8 cellular contexts compared by ENCODE assay signal in the genomic region with DNA sequence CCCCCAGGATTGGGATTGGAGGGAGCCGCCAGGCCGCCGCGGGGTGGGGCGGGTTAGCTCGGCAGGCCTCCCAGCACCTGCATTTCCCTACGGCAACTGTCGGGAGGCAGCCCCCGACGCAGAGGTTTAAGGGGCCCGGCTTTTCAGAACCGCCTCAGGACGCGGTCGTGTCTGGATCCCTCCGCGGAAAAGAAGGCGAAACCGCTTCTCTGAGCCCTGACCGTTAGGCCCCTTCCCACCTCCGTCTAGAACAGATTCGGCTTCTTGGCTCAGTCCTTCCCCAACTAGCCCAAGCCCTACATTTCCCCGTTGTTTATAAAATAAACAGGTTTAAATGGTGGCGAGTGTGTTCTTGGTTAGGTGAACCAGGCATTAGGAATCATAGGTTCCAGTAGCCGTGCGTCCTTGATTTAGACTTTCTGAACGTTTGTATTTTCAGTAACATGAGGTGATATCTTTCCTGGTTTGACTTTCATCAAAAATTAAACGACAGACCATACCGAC. TPM values are rescaled to one million over a fixed set of nuclear protein-coding genes. Genes with fewer than 3 reads are reported as not detected.
DNase-seq lines count a peak whose midpoint lies in the region; ATAC-seq and TF ChIP-seq lines count a peak whose summit lies in the region.

No MANE protein-coding gene starts in this region.

- H3K4me3 ChIP-seq in DND-41 (ENCODE audit: low read depth in 1 of 2, low read length in 2 of 2) (peak overlapping the region; percentile 78 to 85), SK-N-SH (ENCODE audit: low read depth in 2 of 2, low read length in 1 of 2) (peak overlapping the region; percentile 80 to 90), esophagus (ENCODE audit: low read depth in 1 of 2, low read length in 2 of 2) (peak overlapping the region; percentile 69 to 80)

- POLR2A ChIA-PET in SK-N-SH (lab: Yijun Ruan, JAX), result interaction anchor here (0.6 to 1.4 kb wide), 6 partner anchors 15 to 180 kb away, joined by 3 to 7 read pairs (median 4); no protein-coding TSS in a partner anchor

- H3K4me1 Mint-ChIP-seq in nephron progenitor cell, result peaks cover 60% of the 10 kb centered on the region

- no peaks in the 10 kb centered on the region for H3K9me3 Mint-ChIP-seq in nephron progenitor cell

- H3K4me2 ChIP-seq in DND-41 (ENCODE audit: insufficient read depth, low read length) (peak overlapping the region; percentile 64), SK-N-SH (peak overlapping the region; percentile 78)

- peak overlapping the region; percentile 100 for H3K27ac ChIP-seq in DND-41 (ENCODE audit: low read length)
- H3K27ac ChIP-seq in SK-N-SH (ENCODE audit: low read depth in 2 of 2, low read length in 1 of 2), result peak overlapping the region; percentile 99
- H3K27ac ChIP-seq in esophagus (ENCODE audit: low read depth in 2 of 2, low read length in 1 of 2), result peak overlapping the region; percentile 98 to 100

- H3K9me3 ChIP-seq in DND-41 (ENCODE audit: insufficient read depth, low read length, severe bottlenecking) (no peaks in the 10 kb centered on the region), SK-N-SH (no peaks in the 10 kb centered on the region), esophagus (ENCODE audit: control insufficient read depth in 2 of 2, insufficient read depth in 1 of 2, low read depth in 1 of 2, low read length in 1 of 2) (no peaks in the 10 kb centered on the region)

- H3K27me3 ChIP-seq in DND-41 (ENCODE audit: insufficient read depth, low read length, poor library complexity) (no peaks in the 10 kb centered on the region), SK-N-SH (ENCODE audit: insufficient read depth) (no peaks in the 10 kb centered on the region), esophagus (ENCODE audit: control insufficient read depth in 1 of 2, insufficient read depth in 2 of 2, low read length in 2 of 2) (no peaks in the 10 kb centered on the region)

- H3K36me3 ChIP-seq in DND-41 (ENCODE audit: insufficient read depth, low read length), result peaks cover 40% of the 10 kb centered on the region
- H3K36me3 ChIP-seq in SK-N-SH (replicated peaks in 1 of 2; ENCODE audit: control insufficient read depth in 1 of 2, insufficient read depth in 2 of 2, low read length in 1 of 2), result peaks cover 32 to 34% of the 10 kb centered on the region in 2 experiments
- H3K36me3 ChIP-seq in esophagus (ENCODE audit: control insufficient read depth in 2 of 2, insufficient read depth in 2 of 2, low read length in 1 of 2), result peaks cover 5 to 21% of the 10 kb centered on the region in 2 donors

- CTCF ChIA-PET in SK-N-SH (lab: Yijun Ruan, JAX), result interaction anchor here (0.6 to 1.4 kb wide), 6 partner anchors 41 to 427 kb away, joined by 3 to 7 read pairs (median 3); no protein-coding TSS in a partner anchor

- WGBS in SK-N-SH (ENCODE audit: low lambda C conversion rate), result under 1% methylated on average over 25 of the region's 29 CpGs
- WGBS in esophagus, 2 donors, result 0% methylated on average over 29 of the region's 29 CpGs

- H3K79me2 ChIP-seq in DND-41 (ENCODE audit: insufficient read depth, low read length) (peaks cover 83% of the 10 kb centered on the region), SK-N-SH (ENCODE audit: insufficient read depth) (peaks cover 76% of the 10 kb centered on the region)

- H3K27me3 Mint-ChIP-seq in nephron progenitor cell (ENCODE audit: low read depth, poor library complexity), result peaks cover 8% of the 10 kb centered on the region

- DNase-seq in DND-41, result no peak
- DNase-seq in SK-N-SH, result no peak
- no peak for DNase-seq in nephron progenitor cell
- DNase-seq in putamen (ENCODE audit: low spot score), result no peak

- H3F3A ChIP-seq in SK-N-SH (replicated peaks; ENCODE audit: insufficient read depth), result peaks cover 69% of the 10 kb centered on the region

- no peak for TF ChIP-seq EP300 in SK-N-SH (IDR thresholded peaks at IDR 0.05; ENCODE audit: borderline replicate concordance in 1 of 2, low read depth in 1 of 2, low read length in 1 of 2)

- no peak for TF ChIP-seq CTCF in DND-41 (IDR thresholded peaks at IDR 0.05; ENCODE audit: borderline replicate concordance, extremely low read depth, low read length, poor library complexity, severe bottlenecking)
- no peak for TF ChIP-seq CTCF in SK-N-SH (IDR thresholded peaks at IDR 0.05)
- no peak for TF ChIP-seq CTCF in nephron progenitor cell (IDR thresholded peaks at IDR 0.05)

- ATAC-seq in DND-41 (ENCODE audit: insufficient read depth, low read depth) (peak; percentile 15), HG02759 (IDR thresholded peaks at IDR 0.05; ENCODE audit: unreplicated experiment) (peak; percentile 2), GM19467 (IDR thresholded peaks at IDR 0.05; ENCODE audit: unreplicated experiment) (no peak), HG02870 (IDR thresholded peaks at IDR 0.05; ENCODE audit: unreplicated experiment) (no peak)

- peaks cover 42% of the 10 kb centered on the region for H3K36me3 Mint-ChIP-seq in nephron progenitor cell (ENCODE audit: low read depth)

- TF ChIP-seq RAD21 in SK-N-SH (IDR thresholded peaks at IDR 0.05; ENCODE audit: low read length), result no peak

- H3K9ac ChIP-seq in DND-41 (ENCODE audit: low read depth, low read length) (peak overlapping the region; percentile 100), SK-N-SH (peak overlapping the region; percentile 100)

- peaks cover 41% of the 10 kb centered on the region for H3K4me1 ChIP-seq in DND-41 (ENCODE audit: insufficient read depth, low read length)
- H3K4me1 ChIP-seq in SK-N-SH (ENCODE audit: control insufficient read depth in 1 of 2, insufficient read depth in 2 of 2, low read depth in 1 of 2, low read length in 1 of 2), result peaks cover 33 to 39% of the 10 kb centered on the region in 2 experiments
- peaks cover 3 to 7% of the 10 kb centered on the region in 2 donors for H3K4me1 ChIP-seq in esophagus (ENCODE audit: control insufficient read depth in 2 of 2, insufficient read depth in 2 of 2, low read length in 1 of 2)

- peaks cover 40% of the 10 kb centered on the region for H4K20me1 ChIP-seq in DND-41 (ENCODE audit: insufficient read depth, low read length)
- H4K20me1 ChIP-seq in SK-N-SH (ENCODE audit: insufficient read depth), result peaks cover 39% of the 10 kb centered on the region

- no peaks in the 10 kb centered on the region for H3K9me2 ChIP-seq in SK-N-SH

- H2AFZ ChIP-seq in DND-41 (ENCODE audit: low read depth, low read length) (peak overlapping the region; percentile 71), SK-N-SH (ENCODE audit: low read depth) (peak overlapping the region; percentile 41)

- peak overlapping the region; percentile 97 for H3K27ac Mint-ChIP-seq in nephron progenitor cell

- H3K4me3 Mint-ChIP-seq in nephron progenitor cell, result peak overlapping the region; percentile 95

TF ChIP-seq in SK-N-SH, 30 proteins besides CTCF, POLR2A, EP300 and RAD21 (continues in another document):
- no peak for TF ChIP-seq IRF3 (IDR thresholded peaks at IDR 0.05; ENCODE audit: low read depth, low read length)
- TF ChIP-seq CHD2 (IDR thresholded peaks at IDR 0.05; ENCODE audit: low read length, partially characterized antibody), result no peak
- TF ChIP-seq JUND (IDR thresholded peaks at IDR 0.05), result no peak
- TF ChIP-seq RFX5 (IDR thresholded peaks at IDR 0.05; ENCODE audit: low read length), result no peak
- no peak for TF ChIP-seq MEF2A (IDR thresholded peaks at IDR 0.05; ENCODE audit: borderline replicate concordance, low read depth)
- TF ChIP-seq SMC3 (IDR thresholded peaks at IDR 0.05; ENCODE audit: low read depth, low read length), result no peak
- TF ChIP-seq NRF1 (IDR thresholded peaks at IDR 0.05; ENCODE audit: low read depth, low read length), result no peak
- no peak for TF ChIP-seq GABPA (IDR thresholded peaks at IDR 0.05; ENCODE audit: low read depth)
- no peak for TF ChIP-seq ELF1 (IDR thresholded peaks at IDR 0.05)
- TF ChIP-seq, protein P1, sequence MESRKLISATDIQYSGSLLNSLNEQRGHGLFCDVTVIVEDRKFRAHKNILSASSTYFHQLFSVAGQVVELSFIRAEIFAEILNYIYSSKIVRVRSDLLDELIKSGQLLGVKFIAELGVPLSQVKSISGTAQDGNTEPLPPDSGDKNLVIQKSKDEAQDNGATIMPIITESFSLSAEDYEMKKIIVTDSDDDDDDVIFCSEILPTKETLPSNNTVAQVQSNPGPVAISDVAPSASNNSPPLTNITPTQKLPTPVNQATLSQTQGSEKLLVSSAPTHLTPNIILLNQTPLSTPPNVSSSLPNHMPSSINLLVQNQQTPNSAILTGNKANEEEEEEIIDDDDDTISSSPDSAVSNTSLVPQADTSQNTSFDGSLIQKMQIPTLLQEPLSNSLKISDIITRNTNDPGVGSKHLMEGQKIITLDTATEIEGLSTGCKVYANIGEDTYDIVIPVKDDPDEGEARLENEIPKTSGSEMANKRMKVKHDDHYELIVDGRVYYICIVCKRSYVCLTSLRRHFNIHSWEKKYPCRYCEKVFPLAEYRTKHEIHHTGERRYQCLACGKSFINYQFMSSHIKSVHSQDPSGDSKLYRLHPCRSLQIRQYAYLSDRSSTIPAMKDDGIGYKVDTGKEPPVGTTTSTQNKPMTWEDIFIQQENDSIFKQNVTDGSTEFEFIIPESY (IDR thresholded peaks at IDR 0.05; ENCODE audit: borderline replicate concordance, low read depth), result no peak
- peak; percentile 13; the same call in 1 of the 2 replicates for TF ChIP-seq MXI1 (IDR thresholded peaks at IDR 0.05; ENCODE audit: low read depth, low read length)
- TF ChIP-seq, protein P2, sequence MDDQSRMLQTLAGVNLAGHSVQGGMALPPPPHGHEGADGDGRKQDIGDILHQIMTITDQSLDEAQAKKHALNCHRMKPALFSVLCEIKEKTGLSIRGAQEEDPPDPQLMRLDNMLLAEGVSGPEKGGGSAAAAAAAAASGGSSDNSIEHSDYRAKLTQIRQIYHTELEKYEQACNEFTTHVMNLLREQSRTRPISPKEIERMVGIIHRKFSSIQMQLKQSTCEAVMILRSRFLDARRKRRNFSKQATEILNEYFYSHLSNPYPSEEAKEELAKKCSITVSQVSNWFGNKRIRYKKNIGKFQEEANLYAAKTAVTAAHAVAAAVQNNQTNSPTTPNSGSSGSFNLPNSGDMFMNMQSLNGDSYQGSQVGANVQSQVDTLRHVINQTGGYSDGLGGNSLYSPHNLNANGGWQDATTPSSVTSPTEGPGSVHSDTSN (IDR thresholded peaks at IDR 0.05), result no peak
- no peak for TF ChIP-seq EZH2phosphoT487 (IDR thresholded peaks at IDR 0.05; ENCODE audit: borderline replicate concordance, low read depth)

RNA-seq across cellular contexts. Expression of gene HSPA8, which starts 1.0 kb away (rescaled TPM):
- polyA plus RNA-seq in SK-N-SH (2012; rRNA removed) (2,088 and 3,150 TPM in 2 replicates), esophagus (100 to 1,000 TPM in 1 of 2 donors, 10 to 100 TPM in 1; 64.9 to 504 TPM)
- 2,445 and 2,787 TPM in 2 replicates for polyA plus RNA-seq in SK-N-SH (2012; cell fraction: cytosol; rRNA removed)
- polyA plus RNA-seq in SK-N-SH (2012; cell fraction: nucleus; rRNA removed), result 1,331 and 2,502 TPM in 2 replicates

Comparison
In these comparisons a context has a peak if more than half of its experiments do, and no peak if none do; other contexts are left out.
1. ATAC-seq: peak in DND-41 (single experiment) and HG02759 (single experiment); none in GM19467 (single experiment) and HG02870 (single experiment).
2. Peak in every context shown above with its lines, with median percentiles within 50 percentile points of each other: H3K27ac ChIP-seq and H3K4me3 ChIP-seq.